1 cellular context compared by ENCODE assay signal in the genomic region with DNA sequence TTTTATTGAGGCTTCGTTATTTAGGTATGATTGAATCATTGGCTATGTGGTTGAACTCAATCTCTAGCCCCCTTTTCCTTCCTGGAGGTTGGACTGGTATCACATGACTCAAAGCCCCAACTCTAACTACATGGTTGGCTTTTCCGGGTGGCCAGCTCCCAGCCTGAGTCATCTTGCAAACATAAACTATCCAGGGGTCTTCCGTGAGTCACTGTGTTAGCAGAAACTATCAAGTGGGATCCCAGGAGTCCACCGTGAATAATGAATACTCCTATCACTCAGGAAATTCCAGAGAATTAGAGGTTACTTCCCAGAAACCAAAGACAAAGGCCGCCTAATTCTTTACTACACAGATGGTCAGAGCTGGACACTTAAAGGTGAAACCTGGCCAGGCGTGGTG.
TF ChIP-seq lines count a peak whose summit lies in the region.

No MANE protein-coding gene starts in this region.

TF ChIP-seq in GM23338, 12 proteins besides CTCF, POLR2A, EP300 and RAD21 (continued from another document):
- TF ChIP-seq, protein P1, sequence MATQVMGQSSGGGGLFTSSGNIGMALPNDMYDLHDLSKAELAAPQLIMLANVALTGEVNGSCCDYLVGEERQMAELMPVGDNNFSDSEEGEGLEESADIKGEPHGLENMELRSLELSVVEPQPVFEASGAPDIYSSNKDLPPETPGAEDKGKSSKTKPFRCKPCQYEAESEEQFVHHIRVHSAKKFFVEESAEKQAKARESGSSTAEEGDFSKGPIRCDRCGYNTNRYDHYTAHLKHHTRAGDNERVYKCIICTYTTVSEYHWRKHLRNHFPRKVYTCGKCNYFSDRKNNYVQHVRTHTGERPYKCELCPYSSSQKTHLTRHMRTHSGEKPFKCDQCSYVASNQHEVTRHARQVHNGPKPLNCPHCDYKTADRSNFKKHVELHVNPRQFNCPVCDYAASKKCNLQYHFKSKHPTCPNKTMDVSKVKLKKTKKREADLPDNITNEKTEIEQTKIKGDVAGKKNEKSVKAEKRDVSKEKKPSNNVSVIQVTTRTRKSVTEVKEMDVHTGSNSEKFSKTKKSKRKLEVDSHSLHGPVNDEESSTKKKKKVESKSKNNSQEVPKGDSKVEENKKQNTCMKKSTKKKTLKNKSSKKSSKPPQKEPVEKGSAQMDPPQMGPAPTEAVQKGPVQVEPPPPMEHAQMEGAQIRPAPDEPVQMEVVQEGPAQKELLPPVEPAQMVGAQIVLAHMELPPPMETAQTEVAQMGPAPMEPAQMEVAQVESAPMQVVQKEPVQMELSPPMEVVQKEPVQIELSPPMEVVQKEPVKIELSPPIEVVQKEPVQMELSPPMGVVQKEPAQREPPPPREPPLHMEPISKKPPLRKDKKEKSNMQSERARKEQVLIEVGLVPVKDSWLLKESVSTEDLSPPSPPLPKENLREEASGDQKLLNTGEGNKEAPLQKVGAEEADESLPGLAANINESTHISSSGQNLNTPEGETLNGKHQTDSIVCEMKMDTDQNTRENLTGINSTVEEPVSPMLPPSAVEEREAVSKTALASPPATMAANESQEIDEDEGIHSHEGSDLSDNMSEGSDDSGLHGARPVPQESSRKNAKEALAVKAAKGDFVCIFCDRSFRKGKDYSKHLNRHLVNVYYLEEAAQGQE (IDR thresholded peaks at IDR 0.05; ENCODE audit: unreplicated experiment) = no peak
- TF ChIP-seq, protein P2, sequence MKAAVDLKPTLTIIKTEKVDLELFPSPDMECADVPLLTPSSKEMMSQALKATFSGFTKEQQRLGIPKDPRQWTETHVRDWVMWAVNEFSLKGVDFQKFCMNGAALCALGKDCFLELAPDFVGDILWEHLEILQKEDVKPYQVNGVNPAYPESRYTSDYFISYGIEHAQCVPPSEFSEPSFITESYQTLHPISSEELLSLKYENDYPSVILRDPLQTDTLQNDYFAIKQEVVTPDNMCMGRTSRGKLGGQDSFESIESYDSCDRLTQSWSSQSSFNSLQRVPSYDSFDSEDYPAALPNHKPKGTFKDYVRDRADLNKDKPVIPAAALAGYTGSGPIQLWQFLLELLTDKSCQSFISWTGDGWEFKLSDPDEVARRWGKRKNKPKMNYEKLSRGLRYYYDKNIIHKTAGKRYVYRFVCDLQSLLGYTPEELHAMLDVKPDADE (IDR thresholded peaks at IDR 0.05) = no peak
- TF ChIP-seq ZNF114 (CRISPR knock-in tag; IDR thresholded peaks at IDR 0.05) = no peak
- no peak for TF ChIP-seq EZH2 (IDR thresholded peaks at IDR 0.05; ENCODE audit: low read depth, unreplicated experiment)
- no peak for TF ChIP-seq EZH2phosphoT487 (IDR thresholded peaks at IDR 0.05; ENCODE audit: unreplicated experiment)
- TF ChIP-seq ZNF331 (CRISPR knock-in tag; IDR thresholded peaks at IDR 0.05; ENCODE audit: low read depth) = no peak
- TF ChIP-seq POLR2AphosphoS5 (IDR thresholded peaks at IDR 0.05; ENCODE audit: low read depth) = no peak
